8 cellular contexts compared by ENCODE assay signal in genomic region chr5:34684281-34684979, GRCh38. TPM values are rescaled to one million over a fixed set of nuclear protein-coding genes. Genes with fewer than 3 reads are reported as not detected.
DNase-seq lines count a peak whose midpoint lies in the region; ATAC-seq and TF ChIP-seq lines count a peak whose summit lies in the region.
"Had no signal": no experiment of that assay in that cellular context is flagged by ENCODE, and none has a peak within 500 bp of the region (broad histone marks: within the 10 kb centered on the region; RNA-seq: fewer than 3 reads in every experiment).

No MANE protein-coding gene starts in this region.

- TF ChIP-seq CTCF in HCT116 (IDR thresholded peaks at IDR 0.05 in 2 of 3, conservative IDR thresholded peaks at IDR 0.05 in 1 of 3; ENCODE audit: borderline replicate concordance in 1 of 3, insufficient read depth in 1 of 3, low read depth in 2 of 3, low read length in 2 of 3) (peak in 2 of 3 experiments; percentile 33 to 53; a peak in 3 of 6 replicates), epithelial cell of esophagus (IDR thresholded peaks at IDR 0.05; ENCODE audit: insufficient read depth, low read depth, low read length, missing control alignments) (peak; percentile 23), tibial artery (IDR thresholded peaks at IDR 0.05) (no peak)

- no peak overlapping the region for H3K4me3 Mint-ChIP-seq in stimulated activated memory B cell treated with anti-CD40 and anti-IgM and Interleukin-4, amounts not matched to agents 10 μg/mL and 1 μg/mL and 100 μg/mL, for 72 hours

- peaks cover 39 to 56% of the 10 kb centered on the region in 2 experiments for H3K4me1 ChIP-seq in HCT116 (ENCODE audit: control insufficient read depth in 1 of 2, insufficient read depth in 2 of 2, low read length in 2 of 2)
- H3K4me1 ChIP-seq in tibial artery: peaks cover 0 to 69% (median 15%) of the 10 kb centered on the region in 4 donors

- peak; percentile 24 for DNase-seq in HCT116 (ENCODE audit: low read depth, low spot score)
- peak; percentile 96 for DNase-seq in NCI-H2227 treated with DMSO at 0.1 percent for 48 hours (lab: John Stamatoyannopoulos, UW)
- DNase-seq in epithelial cell of esophagus (ENCODE audit: low read depth): peak; percentile 62
- DNase-seq in pons (ENCODE audit: low spot score): peak; percentile 60
- no peak for DNase-seq in tibial artery
- DNase-seq: stimulated activated CD4-positive, alpha-beta T cell treated with anti-CD3 and anti-CD28 coated beads, Interleukin-4, amount 100 ng/mL, for 4 hours had no signal

- no peak overlapping the region for H3K9ac ChIP-seq in HCT116 (ENCODE audit: low read length)

- no peaks in the 10 kb centered on the region for H3K9me3 Mint-ChIP-seq in stimulated activated memory B cell treated with anti-CD40 and anti-IgM and Interleukin-4, amounts not matched to agents 10 μg/mL and 1 μg/mL and 100 μg/mL, for 72 hours

- POLR2A ChIA-PET in HCT116 (lab: Charles Lee): no interaction called here

- RAD21 ChIA-PET in HCT116 (lab: Charles Lee; ENCODE audit: low non-redundant PET in 1 of 2, low total read pairs in 2 of 2, uncharacterized antibody in 2 of 2, unreplicated experiment in 2 of 2): no interaction called here

- H3K27ac ChIP-seq in HCT116 (ENCODE audit: low read depth, low read length) (no peak overlapping the region), tibial artery (no peak overlapping the region)

- H3K79me2 ChIP-seq in HCT116 (ENCODE audit: insufficient read depth, low read length): peaks cover 70% of the 10 kb centered on the region

- H3K27me3 ChIP-seq in HCT116 (ENCODE audit: insufficient read depth, low read length) (no peaks in the 10 kb centered on the region), tibial artery (no peaks in the 10 kb centered on the region)

- CTCF ChIA-PET in HCT116 (lab: Charles Lee): no interaction called here

- H3K9me3 ChIP-seq in HCT116 (ENCODE audit: control insufficient read depth in 1 of 2, insufficient read depth in 1 of 2, low read depth in 1 of 2, low read length in 2 of 2) (no peaks in the 10 kb centered on the region), tibial artery (no peaks in the 10 kb centered on the region)

- ATAC-seq in HCT116 (peak; percentile 36; the same call in 1 of the 2 replicates), GM21825 (IDR thresholded peaks at IDR 0.05; ENCODE audit: unreplicated experiment) (no peak)
- no peak for ATAC-seq in stimulated activated memory B cell treated with anti-CD40 and anti-IgM and Interleukin-4, amounts not matched to agents 10 μg/mL and 1 μg/mL and 100 μg/mL, for 72 hours

- H3K36me3 ChIP-seq in HCT116 (ENCODE audit: control insufficient read depth in 1 of 2, insufficient read depth in 2 of 2, low read length in 2 of 2): no peaks in the 10 kb centered on the region; a peak in 2 of 4 replicates
- H3K36me3 ChIP-seq in tibial artery: no peaks in the 10 kb centered on the region

- no peaks in the 10 kb centered on the region for H3K9me2 ChIP-seq in HCT116 (ENCODE audit: insufficient read depth)

- H3K27me3 Mint-ChIP-seq in stimulated activated memory B cell treated with anti-CD40 and anti-IgM and Interleukin-4, amounts not matched to agents 10 μg/mL and 1 μg/mL and 100 μg/mL, for 72 hours: no peaks in the 10 kb centered on the region

- no peaks in the 10 kb centered on the region for H3K4me1 Mint-ChIP-seq in stimulated activated memory B cell treated with anti-CD40 and anti-IgM and Interleukin-4, amounts not matched to agents 10 μg/mL and 1 μg/mL and 100 μg/mL, for 72 hours

- intact Hi-C loops in HCT116 (cut with micrococcal nuclease): no loop called here
- intact Hi-C loops in tibial artery (cut with DNase I; ENCODE audit: low total_unique reads): loop anchor here (10.0 kb wide), 1 partner anchor 160 kb away; no protein-coding TSS in a partner anchor

- H3K4me2 ChIP-seq in HCT116 (ENCODE audit: low read length): peak overlapping the region; percentile 21

- no TSS peak for BruUV-seq in HCT116 (replicated peaks; lab: Mats Ljungman, UMichigan)

- TF ChIP-seq RAD21 in HCT116 (IDR thresholded peaks at IDR 0.05; ENCODE audit: low read depth): no peak

- H2AFZ ChIP-seq in HCT116 (ENCODE audit: low read depth, low read length, poor library complexity, severe bottlenecking): no peak overlapping the region

- no peak for TF ChIP-seq POLR2A in HCT116 (IDR thresholded peaks at IDR 0.05; ENCODE audit: borderline replicate concordance, extremely low read depth, insufficient read depth, insufficient read length)

- no peak overlapping the region for H3K27ac Mint-ChIP-seq in stimulated activated memory B cell treated with anti-CD40 and anti-IgM and Interleukin-4, amounts not matched to agents 10 μg/mL and 1 μg/mL and 100 μg/mL, for 72 hours

- no peaks in the 10 kb centered on the region for H4K20me1 ChIP-seq in HCT116 (ENCODE audit: insufficient read depth)

- H3K4me3 ChIP-seq in HCT116 (replicated peaks in 1 of 2; ENCODE audit: low read depth in 1 of 2, low read length in 2 of 2) (no peak overlapping the region), epithelial cell of esophagus (ENCODE audit: low read length) (no peak overlapping the region), tibial artery (no peak overlapping the region)

- H3K36me3 Mint-ChIP-seq in stimulated activated memory B cell treated with anti-CD40 and anti-IgM and Interleukin-4, amounts not matched to agents 10 μg/mL and 1 μg/mL and 100 μg/mL, for 72 hours: no peaks in the 10 kb centered on the region

TF ChIP-seq in HCT116, 20 proteins besides CTCF, POLR2A, EP300 and RAD21:
- TF ChIP-seq JUND (IDR thresholded peaks at IDR 0.05): no peak
- no peak for TF ChIP-seq ZNF274 (IDR thresholded peaks at IDR 0.05; ENCODE audit: low read depth, low read length)
TF ChIP-seq in HCT116: peak in this region for 0.

RNA-seq across cellular contexts. Expression of gene RAI14, which starts 28.3 kb away (rescaled TPM):
- total RNA-seq in HCT116 (2021; ENCODE audit: unreplicated experiment): 47.9 TPM
- 25.8 and 32.6 TPM in 2 replicates for polyA plus RNA-seq in HCT116 (2012)

Comparison
In these comparisons a context has a peak if more than half of its experiments do, and no peak if none do; other contexts are left out.
1. DNase-seq: peak in HCT116 (single experiment), NCI-H2227 treated with DMSO at 0.1 percent for 48 hours (single experiment), epithelial cell of esophagus (single experiment) and pons (single experiment); none in tibial artery (0 of 2).
2. CTCF ChIP-seq: peak in HCT116 (2 of 3) and epithelial cell of esophagus (single experiment); none in tibial artery (0 of 2).